1 cellular context compared by ENCODE assay signal in the genomic region with DNA sequence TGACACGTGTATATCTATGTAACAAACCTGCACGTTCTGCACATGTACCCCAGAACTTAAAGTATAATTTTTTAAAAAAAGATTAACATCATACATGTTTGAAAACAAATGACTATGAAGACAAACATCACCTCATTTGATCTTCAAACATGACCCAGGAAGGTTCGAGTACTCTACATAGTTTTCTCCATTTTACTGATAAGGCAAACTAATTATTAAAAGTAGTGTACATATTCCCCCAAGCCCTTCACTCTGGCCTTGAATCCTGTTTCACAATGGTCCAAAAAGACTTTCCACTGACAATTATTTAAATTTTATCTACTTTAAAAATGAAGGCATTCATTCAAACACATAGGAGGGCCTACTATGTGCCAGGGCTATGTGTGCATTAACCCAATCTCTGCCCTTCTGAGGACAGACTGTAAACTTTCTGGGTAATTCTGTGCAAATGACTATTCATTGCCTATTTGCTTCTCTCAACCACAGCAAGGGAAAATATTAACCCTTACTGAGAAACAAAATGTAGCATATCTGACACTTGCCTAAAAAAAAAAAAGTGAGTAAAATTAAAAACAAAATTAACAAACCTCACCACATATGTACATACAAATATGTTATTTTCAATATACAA.
TF ChIP-seq lines count a peak whose summit lies in the region.

No MANE protein-coding gene starts in this region.

TF ChIP-seq in HepG2, 621 proteins besides CTCF, POLR2A, EP300 and RAD21 (continued from another document):
- TF ChIP-seq, protein P1, sequence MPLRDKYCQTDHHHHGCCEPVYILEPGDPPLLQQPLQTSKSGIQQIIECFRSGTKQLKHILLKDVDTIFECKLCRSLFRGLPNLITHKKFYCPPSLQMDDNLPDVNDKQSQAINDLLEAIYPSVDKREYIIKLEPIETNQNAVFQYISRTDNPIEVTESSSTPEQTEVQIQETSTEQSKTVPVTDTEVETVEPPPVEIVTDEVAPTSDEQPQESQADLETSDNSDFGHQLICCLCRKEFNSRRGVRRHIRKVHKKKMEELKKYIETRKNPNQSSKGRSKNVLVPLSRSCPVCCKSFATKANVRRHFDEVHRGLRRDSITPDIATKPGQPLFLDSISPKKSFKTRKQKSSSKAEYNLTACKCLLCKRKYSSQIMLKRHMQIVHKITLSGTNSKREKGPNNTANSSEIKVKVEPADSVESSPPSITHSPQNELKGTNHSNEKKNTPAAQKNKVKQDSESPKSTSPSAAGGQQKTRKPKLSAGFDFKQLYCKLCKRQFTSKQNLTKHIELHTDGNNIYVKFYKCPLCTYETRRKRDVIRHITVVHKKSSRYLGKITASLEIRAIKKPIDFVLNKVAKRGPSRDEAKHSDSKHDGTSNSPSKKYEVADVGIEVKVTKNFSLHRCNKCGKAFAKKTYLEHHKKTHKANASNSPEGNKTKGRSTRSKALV (CRISPR knock-in tag; IDR thresholded peaks at IDR 0.05) = no peak
- TF ChIP-seq, protein P2, sequence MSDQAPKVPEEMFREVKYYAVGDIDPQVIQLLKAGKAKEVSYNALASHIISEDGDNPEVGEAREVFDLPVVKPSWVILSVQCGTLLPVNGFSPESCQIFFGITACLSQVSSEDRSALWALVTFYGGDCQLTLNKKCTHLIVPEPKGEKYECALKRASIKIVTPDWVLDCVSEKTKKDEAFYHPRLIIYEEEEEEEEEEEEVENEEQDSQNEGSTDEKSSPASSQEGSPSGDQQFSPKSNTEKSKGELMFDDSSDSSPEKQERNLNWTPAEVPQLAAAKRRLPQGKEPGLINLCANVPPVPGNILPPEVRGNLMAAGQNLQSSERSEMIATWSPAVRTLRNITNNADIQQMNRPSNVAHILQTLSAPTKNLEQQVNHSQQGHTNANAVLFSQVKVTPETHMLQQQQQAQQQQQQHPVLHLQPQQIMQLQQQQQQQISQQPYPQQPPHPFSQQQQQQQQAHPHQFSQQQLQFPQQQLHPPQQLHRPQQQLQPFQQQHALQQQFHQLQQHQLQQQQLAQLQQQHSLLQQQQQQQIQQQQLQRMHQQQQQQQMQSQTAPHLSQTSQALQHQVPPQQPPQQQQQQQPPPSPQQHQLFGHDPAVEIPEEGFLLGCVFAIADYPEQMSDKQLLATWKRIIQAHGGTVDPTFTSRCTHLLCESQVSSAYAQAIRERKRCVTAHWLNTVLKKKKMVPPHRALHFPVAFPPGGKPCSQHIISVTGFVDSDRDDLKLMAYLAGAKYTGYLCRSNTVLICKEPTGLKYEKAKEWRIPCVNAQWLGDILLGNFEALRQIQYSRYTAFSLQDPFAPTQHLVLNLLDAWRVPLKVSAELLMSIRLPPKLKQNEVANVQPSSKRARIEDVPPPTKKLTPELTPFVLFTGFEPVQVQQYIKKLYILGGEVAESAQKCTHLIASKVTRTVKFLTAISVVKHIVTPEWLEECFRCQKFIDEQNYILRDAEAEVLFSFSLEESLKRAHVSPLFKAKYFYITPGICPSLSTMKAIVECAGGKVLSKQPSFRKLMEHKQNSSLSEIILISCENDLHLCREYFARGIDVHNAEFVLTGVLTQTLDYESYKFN (CRISPR knock-in tag; conservative IDR thresholded peaks at IDR 0.05) = peak; percentile 44
- TF ChIP-seq, protein P3, sequence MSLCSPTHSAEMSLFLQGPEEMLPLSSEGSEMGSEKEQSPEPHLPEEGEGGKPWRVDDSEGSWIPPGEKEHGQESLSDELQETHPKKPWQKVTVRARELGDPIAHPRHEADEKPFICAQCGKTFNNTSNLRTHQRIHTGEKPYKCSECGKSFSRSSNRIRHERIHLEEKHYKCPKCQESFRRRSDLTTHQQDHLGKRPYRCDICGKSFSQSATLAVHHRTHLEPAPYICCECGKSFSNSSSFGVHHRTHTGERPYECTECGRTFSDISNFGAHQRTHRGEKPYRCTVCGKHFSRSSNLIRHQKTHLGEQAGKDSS (CRISPR knock-in tag; IDR thresholded peaks at IDR 0.05; ENCODE audit: borderline replicate concordance, low read depth) = no peak
- TF ChIP-seq ZNF678 (CRISPR knock-in tag; IDR thresholded peaks at IDR 0.05) = no peak
- TF ChIP-seq NR2F6 (IDR thresholded peaks at IDR 0.05) = peak; percentile 62
- no peak for TF ChIP-seq NR2F6 (CRISPR knock-in tag; IDR thresholded peaks at IDR 0.05)
- TF ChIP-seq, protein P4, sequence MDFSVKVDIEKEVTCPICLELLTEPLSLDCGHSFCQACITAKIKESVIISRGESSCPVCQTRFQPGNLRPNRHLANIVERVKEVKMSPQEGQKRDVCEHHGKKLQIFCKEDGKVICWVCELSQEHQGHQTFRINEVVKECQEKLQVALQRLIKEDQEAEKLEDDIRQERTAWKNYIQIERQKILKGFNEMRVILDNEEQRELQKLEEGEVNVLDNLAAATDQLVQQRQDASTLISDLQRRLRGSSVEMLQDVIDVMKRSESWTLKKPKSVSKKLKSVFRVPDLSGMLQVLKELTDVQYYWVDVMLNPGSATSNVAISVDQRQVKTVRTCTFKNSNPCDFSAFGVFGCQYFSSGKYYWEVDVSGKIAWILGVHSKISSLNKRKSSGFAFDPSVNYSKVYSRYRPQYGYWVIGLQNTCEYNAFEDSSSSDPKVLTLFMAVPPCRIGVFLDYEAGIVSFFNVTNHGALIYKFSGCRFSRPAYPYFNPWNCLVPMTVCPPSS (IDR thresholded peaks at IDR 0.05) = no peak
- TF ChIP-seq, protein P5, sequence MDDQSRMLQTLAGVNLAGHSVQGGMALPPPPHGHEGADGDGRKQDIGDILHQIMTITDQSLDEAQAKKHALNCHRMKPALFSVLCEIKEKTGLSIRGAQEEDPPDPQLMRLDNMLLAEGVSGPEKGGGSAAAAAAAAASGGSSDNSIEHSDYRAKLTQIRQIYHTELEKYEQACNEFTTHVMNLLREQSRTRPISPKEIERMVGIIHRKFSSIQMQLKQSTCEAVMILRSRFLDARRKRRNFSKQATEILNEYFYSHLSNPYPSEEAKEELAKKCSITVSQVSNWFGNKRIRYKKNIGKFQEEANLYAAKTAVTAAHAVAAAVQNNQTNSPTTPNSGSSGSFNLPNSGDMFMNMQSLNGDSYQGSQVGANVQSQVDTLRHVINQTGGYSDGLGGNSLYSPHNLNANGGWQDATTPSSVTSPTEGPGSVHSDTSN (CRISPR knock-in tag; IDR thresholded peaks at IDR 0.05; ENCODE audit: borderline replicate concordance) = no peak
- TF ChIP-seq, protein P6, sequence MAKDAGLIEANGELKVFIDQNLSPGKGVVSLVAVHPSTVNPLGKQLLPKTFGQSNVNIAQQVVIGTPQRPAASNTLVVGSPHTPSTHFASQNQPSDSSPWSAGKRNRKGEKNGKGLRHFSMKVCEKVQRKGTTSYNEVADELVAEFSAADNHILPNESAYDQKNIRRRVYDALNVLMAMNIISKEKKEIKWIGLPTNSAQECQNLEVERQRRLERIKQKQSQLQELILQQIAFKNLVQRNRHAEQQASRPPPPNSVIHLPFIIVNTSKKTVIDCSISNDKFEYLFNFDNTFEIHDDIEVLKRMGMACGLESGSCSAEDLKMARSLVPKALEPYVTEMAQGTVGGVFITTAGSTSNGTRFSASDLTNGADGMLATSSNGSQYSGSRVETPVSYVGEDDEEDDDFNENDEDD (CRISPR knock-in tag; IDR thresholded peaks at IDR 0.05; ENCODE audit: borderline replicate concordance) = no peak
- no peak for TF ChIP-seq KDM5B (CRISPR knock-in tag; IDR thresholded peaks at IDR 0.05; ENCODE audit: borderline replicate concordance)
- no peak for TF ChIP-seq EZH2 (conservative IDR thresholded peaks at IDR 0.05; ENCODE audit: low read depth, low read length)
- TF ChIP-seq HIVEP1 (CRISPR knock-in tag; IDR thresholded peaks at IDR 0.05) = no peak
- TF ChIP-seq MATR3 (CRISPR knock-in tag; IDR thresholded peaks at IDR 0.05) = no peak
- TF ChIP-seq PCBP1 (IDR thresholded peaks at IDR 0.05; ENCODE audit: borderline replicate concordance, low read depth, low read length) = no peak
- no peak for TF ChIP-seq ZNF772 (CRISPR knock-in tag; IDR thresholded peaks at IDR 0.05)
- TF ChIP-seq ZNF549 (CRISPR knock-in tag; IDR thresholded peaks at IDR 0.05) = no peak
- TF ChIP-seq ZNF7 (CRISPR knock-in tag; IDR thresholded peaks at IDR 0.05) = no peak
- no peak for TF ChIP-seq PHF21A (CRISPR knock-in tag; IDR thresholded peaks at IDR 0.05)
- no peak for TF ChIP-seq ZMYM3 (CRISPR knock-in tag; IDR thresholded peaks at IDR 0.05)
- no peak for TF ChIP-seq ZNF589 (CRISPR knock-in tag; conservative IDR thresholded peaks at IDR 0.05)
- TF ChIP-seq, protein P7, sequence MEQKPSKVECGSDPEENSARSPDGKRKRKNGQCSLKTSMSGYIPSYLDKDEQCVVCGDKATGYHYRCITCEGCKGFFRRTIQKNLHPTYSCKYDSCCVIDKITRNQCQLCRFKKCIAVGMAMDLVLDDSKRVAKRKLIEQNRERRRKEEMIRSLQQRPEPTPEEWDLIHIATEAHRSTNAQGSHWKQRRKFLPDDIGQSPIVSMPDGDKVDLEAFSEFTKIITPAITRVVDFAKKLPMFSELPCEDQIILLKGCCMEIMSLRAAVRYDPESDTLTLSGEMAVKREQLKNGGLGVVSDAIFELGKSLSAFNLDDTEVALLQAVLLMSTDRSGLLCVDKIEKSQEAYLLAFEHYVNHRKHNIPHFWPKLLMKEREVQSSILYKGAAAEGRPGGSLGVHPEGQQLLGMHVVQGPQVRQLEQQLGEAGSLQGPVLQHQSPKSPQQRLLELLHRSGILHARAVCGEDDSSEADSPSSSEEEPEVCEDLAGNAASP (CRISPR knock-in tag; IDR thresholded peaks at IDR 0.05; ENCODE audit: borderline replicate concordance) = peak; percentile 79; the same call in 1 of the 2 replicates
- no peak for TF ChIP-seq TCF12 (IDR thresholded peaks at IDR 0.05)
- TF ChIP-seq TCF12 (CRISPR knock-in tag; IDR thresholded peaks at IDR 0.05) = no peak
- TF ChIP-seq, protein P8, sequence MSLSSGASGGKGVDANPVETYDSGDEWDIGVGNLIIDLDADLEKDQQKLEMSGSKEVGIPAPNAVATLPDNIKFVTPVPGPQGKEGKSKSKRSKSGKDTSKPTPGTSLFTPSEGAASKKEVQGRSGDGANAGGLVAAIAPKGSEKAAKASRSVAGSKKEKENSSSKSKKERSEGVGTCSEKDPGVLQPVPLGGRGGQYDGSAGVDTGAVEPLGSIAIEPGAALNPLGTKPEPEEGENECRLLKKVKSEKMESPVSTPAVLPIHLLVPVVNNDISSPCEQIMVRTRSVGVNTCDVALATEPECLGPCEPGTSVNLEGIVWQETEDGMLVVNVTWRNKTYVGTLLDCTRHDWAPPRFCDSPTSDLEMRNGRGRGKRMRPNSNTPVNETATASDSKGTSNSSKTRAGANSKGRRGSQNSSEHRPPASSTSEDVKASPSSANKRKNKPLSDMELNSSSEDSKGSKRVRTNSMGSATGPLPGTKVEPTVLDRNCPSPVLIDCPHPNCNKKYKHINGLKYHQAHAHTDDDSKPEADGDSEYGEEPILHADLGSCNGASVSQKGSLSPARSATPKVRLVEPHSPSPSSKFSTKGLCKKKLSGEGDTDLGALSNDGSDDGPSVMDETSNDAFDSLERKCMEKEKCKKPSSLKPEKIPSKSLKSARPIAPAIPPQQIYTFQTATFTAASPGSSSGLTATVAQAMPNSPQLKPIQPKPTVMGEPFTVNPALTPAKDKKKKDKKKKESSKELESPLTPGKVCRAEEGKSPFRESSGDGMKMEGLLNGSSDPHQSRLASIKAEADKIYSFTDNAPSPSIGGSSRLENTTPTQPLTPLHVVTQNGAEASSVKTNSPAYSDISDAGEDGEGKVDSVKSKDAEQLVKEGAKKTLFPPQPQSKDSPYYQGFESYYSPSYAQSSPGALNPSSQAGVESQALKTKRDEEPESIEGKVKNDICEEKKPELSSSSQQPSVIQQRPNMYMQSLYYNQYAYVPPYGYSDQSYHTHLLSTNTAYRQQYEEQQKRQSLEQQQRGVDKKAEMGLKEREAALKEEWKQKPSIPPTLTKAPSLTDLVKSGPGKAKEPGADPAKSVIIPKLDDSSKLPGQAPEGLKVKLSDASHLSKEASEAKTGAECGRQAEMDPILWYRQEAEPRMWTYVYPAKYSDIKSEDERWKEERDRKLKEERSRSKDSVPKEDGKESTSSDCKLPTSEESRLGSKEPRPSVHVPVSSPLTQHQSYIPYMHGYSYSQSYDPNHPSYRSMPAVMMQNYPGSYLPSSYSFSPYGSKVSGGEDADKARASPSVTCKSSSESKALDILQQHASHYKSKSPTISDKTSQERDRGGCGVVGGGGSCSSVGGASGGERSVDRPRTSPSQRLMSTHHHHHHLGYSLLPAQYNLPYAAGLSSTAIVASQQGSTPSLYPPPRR (CRISPR knock-in tag; IDR thresholded peaks at IDR 0.05; ENCODE audit: borderline replicate concordance) = no peak
- no peak for TF ChIP-seq ZFP1 (CRISPR knock-in tag; IDR thresholded peaks at IDR 0.05)
- no peak for TF ChIP-seq ZNF234 (CRISPR knock-in tag; conservative IDR thresholded peaks at IDR 0.05)
- peak; percentile 52 for TF ChIP-seq RARA (CRISPR knock-in tag; IDR thresholded peaks at IDR 0.05)
- no peak for TF ChIP-seq SOX6 (IDR thresholded peaks at IDR 0.05)
- peak; percentile 30; the same call in 1 of the 2 replicates for TF ChIP-seq SOX6 (CRISPR knock-in tag; IDR thresholded peaks at IDR 0.05)
- TF ChIP-seq ZNF12 (CRISPR knock-in tag; IDR thresholded peaks at IDR 0.05) = no peak
- TF ChIP-seq BCL6 (CRISPR knock-in tag; IDR thresholded peaks at IDR 0.05) = no peak
- TF ChIP-seq ZNF143 (CRISPR knock-in tag; IDR thresholded peaks at IDR 0.05) = no peak
- TF ChIP-seq, protein P9, sequence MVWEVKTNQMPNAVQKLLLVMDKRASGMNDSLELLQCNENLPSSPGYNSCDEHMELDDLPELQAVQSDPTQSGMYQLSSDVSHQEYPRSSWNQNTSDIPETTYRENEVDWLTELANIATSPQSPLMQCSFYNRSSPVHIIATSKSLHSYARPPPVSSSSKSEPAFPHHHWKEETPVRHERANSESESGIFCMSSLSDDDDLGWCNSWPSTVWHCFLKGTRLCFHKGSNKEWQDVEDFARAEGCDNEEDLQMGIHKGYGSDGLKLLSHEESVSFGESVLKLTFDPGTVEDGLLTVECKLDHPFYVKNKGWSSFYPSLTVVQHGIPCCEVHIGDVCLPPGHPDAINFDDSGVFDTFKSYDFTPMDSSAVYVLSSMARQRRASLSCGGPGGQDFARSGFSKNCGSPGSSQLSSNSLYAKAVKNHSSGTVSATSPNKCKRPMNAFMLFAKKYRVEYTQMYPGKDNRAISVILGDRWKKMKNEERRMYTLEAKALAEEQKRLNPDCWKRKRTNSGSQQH (CRISPR knock-in tag; IDR thresholded peaks at IDR 0.05; ENCODE audit: low read depth) = no peak
- TF ChIP-seq, protein P10, sequence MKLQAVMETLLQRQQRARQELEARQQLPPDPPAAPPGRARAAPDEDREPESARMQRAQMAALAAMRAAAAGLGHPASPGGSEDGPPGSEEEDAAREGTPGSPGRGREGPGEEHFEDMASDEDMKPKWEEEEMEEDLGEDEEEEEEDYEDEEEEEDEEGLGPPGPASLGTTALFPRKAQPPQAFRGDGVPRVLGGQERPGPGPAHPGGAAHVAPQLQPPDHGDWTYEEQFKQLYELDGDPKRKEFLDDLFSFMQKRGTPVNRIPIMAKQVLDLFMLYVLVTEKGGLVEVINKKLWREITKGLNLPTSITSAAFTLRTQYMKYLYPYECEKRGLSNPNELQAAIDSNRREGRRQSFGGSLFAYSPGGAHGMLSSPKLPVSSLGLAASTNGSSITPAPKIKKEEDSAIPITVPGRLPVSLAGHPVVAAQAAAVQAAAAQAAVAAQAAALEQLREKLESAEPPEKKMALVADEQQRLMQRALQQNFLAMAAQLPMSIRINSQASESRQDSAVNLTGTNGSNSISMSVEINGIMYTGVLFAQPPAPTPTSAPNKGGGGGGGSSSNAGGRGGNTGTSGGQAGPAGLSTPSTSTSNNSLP (IDR thresholded peaks at IDR 0.05; ENCODE audit: low read depth, low read length) = peak; percentile 38; the same call in 1 of the 2 replicates
- TF ChIP-seq SOX13 (IDR thresholded peaks at IDR 0.05) = no peak
- TF ChIP-seq SOX13 (CRISPR knock-in tag; conservative IDR thresholded peaks at IDR 0.05 in 1 of 2, IDR thresholded peaks at IDR 0.05 in 1 of 2) = peak in 1 of 2 experiments; percentile 50; a peak in 1 of 4 replicates
- TF ChIP-seq ZNF652 (CRISPR knock-in tag; IDR thresholded peaks at IDR 0.05; ENCODE audit: borderline replicate concordance, low read depth) = peak; percentile 80
- no peak for TF ChIP-seq PCBP2 (optimal IDR thresholded peaks at IDR 0.05; ENCODE audit: low read depth, low read length, poor library complexity, severe bottlenecking)
